ENCODE assay signal across 19 cellular contexts in the genomic region with DNA sequence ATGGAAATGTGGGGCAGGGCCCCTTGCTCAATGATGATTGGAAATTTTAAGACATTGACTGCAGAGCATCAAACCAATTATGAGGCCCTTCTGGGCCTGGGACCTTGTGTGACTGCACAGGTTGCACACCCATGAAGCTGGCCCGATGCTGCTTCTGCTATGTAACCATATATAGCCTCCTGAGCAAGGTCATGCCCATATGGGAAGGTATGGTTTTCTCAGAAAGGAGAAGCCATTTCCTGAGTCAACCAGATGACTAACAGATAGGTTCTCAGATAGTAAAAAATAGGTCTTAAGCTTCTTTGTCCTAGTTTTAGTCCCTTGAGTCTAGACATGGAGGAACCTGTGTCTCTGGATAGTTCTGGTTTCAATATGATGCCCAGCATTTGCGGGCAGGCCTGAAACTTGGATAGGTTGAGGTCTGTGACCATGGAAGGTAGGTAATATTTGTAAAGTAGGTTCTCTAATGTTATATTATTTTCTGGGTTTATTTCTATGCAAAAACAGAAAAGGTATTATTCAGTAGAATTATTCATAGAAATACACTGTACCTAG.
DNase-seq lines count a peak whose midpoint lies in the region; ATAC-seq, FAIRE-seq and TF ChIP-seq lines count a peak whose summit lies in the region.
"Had no signal": no experiment of that assay in that cellular context is flagged by ENCODE, and none has a peak within 500 bp of the region (broad histone marks: within the 10 kb centered on the region; RNA-seq: fewer than 3 reads in every experiment).

No MANE protein-coding gene starts in this region.

- H3K9ac ChIP-seq in K562 (ENCODE audit: insufficient read depth in 1 of 2, low read depth in 2 of 2, low read length in 2 of 2) = no peak overlapping the region

- peaks cover 15% of the 10 kb centered on the region for H3K4me1 Mint-ChIP-seq in activated CD8-positive, alpha-beta memory T cell treated with anti-CD3 and anti-CD28 coated beads, Interleukin-2, amount 10 ng/mL, durations not matched to agents 7 days and 5 days

- TF ChIP-seq EP300 in K562 (IDR thresholded peaks at IDR 0.05; ENCODE audit: low read length) (no peak), suprapubic skin (IDR thresholded peaks at IDR 0.05) (no peak)

- H3K27me3 ChIP-seq in K562 (ENCODE audit: control insufficient read depth in 2 of 2, insufficient read depth in 2 of 2, low read length in 2 of 2) (no peaks in the 10 kb centered on the region), breast epithelium (no peaks in the 10 kb centered on the region), heart right ventricle (peaks cover 0 to 6% (median 0%) of the 10 kb centered on the region in 7 donors), ascending aorta (no peaks in the 10 kb centered on the region), suprapubic skin (peaks cover 2% of the 10 kb centered on the region)
- H3K27me3 ChIP-seq: BE2C, sigmoid colon, upper lobe of right lung had no signal

- no peaks in the 10 kb centered on the region for H3K79me2 ChIP-seq in K562 (ENCODE audit: control insufficient read depth, insufficient read depth, low read length)

- CTCF ChIA-PET in activated CD8-positive, alpha-beta memory T cell treated with anti-CD3 and anti-CD28 coated beads, Interleukin-2, amount 10 ng/mL, durations not matched to agents 7 days and 5 days (lab: Charles Lee) = interaction anchor here (1.0 kb wide), 1 partner anchor 607 kb away, joined by 3 read pairs; no protein-coding TSS in a partner anchor
- CTCF ChIA-PET in K562 (lab: Yijun Ruan, JAX; ENCODE audit: low intra/inter-chr PET ratio) = no interaction called here

- BruUV-seq in K562 (replicated peaks; lab: Mats Ljungman, UMichigan) = no TSS peak

- POLR2A ChIA-PET in K562 (lab: Yijun Ruan, JAX) = interaction anchor here (2.4 kb wide), 1 partner anchor 10 kb away, joined by 11 read pairs; no protein-coding TSS in a partner anchor

- H3K4me3 Mint-ChIP-seq in activated CD8-positive, alpha-beta memory T cell treated with anti-CD3 and anti-CD28 coated beads, Interleukin-2, amount 10 ng/mL, durations not matched to agents 7 days and 5 days = no peak overlapping the region

- FAIRE-seq in K562 (lab: Jason Lieb, UNC) = no peak

- H3K4me3 ChIP-seq in K562 (no peak overlapping the region), breast epithelium (no peak overlapping the region), heart right ventricle (no peak overlapping the region), ascending aorta (no peak overlapping the region), suprapubic skin (no peak overlapping the region)
- H3K4me3 ChIP-seq: sigmoid colon, upper lobe of right lung had no signal

- H3K36me3 Mint-ChIP-seq in activated CD8-positive, alpha-beta memory T cell treated with anti-CD3 and anti-CD28 coated beads, Interleukin-2, amount 10 ng/mL, durations not matched to agents 7 days and 5 days = no peaks in the 10 kb centered on the region
- H3K36me3 Mint-ChIP-seq: activated naive CD4-positive, alpha-beta T cell treated with anti-CD3 and anti-CD28 coated beads, Interleukin-2, amount 50 U/mL, for 72 hours had no signal

- H3K27ac ChIP-seq in K562 (ENCODE audit: extremely low read depth, low read depth, low read length) (no peak overlapping the region), breast epithelium (no peak overlapping the region), heart right ventricle (peak overlapping the region in 2 of 10 donors; percentile 7 to 56), ascending aorta (no peak overlapping the region), suprapubic skin (no peak overlapping the region)
- H3K27ac ChIP-seq: epithelial cell of prostate, sigmoid colon, upper lobe of right lung had no signal

- H3K27me3 Mint-ChIP-seq in activated CD8-positive, alpha-beta memory T cell treated with anti-CD3 and anti-CD28 coated beads, Interleukin-2, amount 10 ng/mL, durations not matched to agents 7 days and 5 days = peaks cover 19% of the 10 kb centered on the region

- ATAC-seq in activated CD8-positive, alpha-beta memory T cell treated with anti-CD3 and anti-CD28 coated beads, Interleukin-2, amount 10 ng/mL, durations not matched to agents 7 days and 5 days = peak; percentile 64
- ATAC-seq in K562 (no peak), heart right ventricle (no peak)
- ATAC-seq: activated naive CD4-positive, alpha-beta T cell treated with anti-CD3 and anti-CD28 coated beads, Interleukin-2, amount 50 U/mL, for 72 hours; upper lobe of right lung had no signal

- H3K9me3 ChIP-seq in K562 (replicated peaks; ENCODE audit: control insufficient read depth, insufficient read depth, low read depth, low read length) (no peaks in the 10 kb centered on the region), breast epithelium (no peaks in the 10 kb centered on the region), heart right ventricle (no peaks in the 10 kb centered on the region), ascending aorta (no peaks in the 10 kb centered on the region), suprapubic skin (no peaks in the 10 kb centered on the region)
- H3K9me3 ChIP-seq: BE2C, sigmoid colon, upper lobe of right lung had no signal

- H3K36me3 ChIP-seq in K562 (ENCODE audit: control insufficient read depth, insufficient read depth, low read length) (no peaks in the 10 kb centered on the region), breast epithelium (no peaks in the 10 kb centered on the region), heart right ventricle (no peaks in the 10 kb centered on the region), ascending aorta (no peaks in the 10 kb centered on the region), suprapubic skin (no peaks in the 10 kb centered on the region)
- H3K36me3 ChIP-seq: BE2C, sigmoid colon, upper lobe of right lung had no signal

- no peak overlapping the region for H3K4me2 ChIP-seq in K562 (ENCODE audit: insufficient read depth, low read length)

- H4K20me1 ChIP-seq in K562 (replicated peaks; ENCODE audit: control insufficient read depth, insufficient read depth, low read length) = no peaks in the 10 kb centered on the region

- in situ Hi-C loops in K562 (cut with MboI) = no loop called here

- TF ChIP-seq CTCF in K562 (IDR thresholded peaks at IDR 0.05 in 2 of 3, conservative IDR thresholded peaks at IDR 0.05 in 1 of 3; ENCODE audit: insufficient read depth in 2 of 3, low read depth in 1 of 3, low read length in 3 of 3) (no peak), breast epithelium (IDR thresholded peaks at IDR 0.05) (no peak), heart right ventricle (IDR thresholded peaks at IDR 0.05) (no peak), ascending aorta (IDR thresholded peaks at IDR 0.05) (no peak), suprapubic skin (IDR thresholded peaks at IDR 0.05) (no peak)

- no peak for TF ChIP-seq RAD21 in K562 (CRISPR knock-in tag; conservative IDR thresholded peaks at IDR 0.05 in 1 of 2, IDR thresholded peaks at IDR 0.05 in 1 of 2)

- WGBS in K562 (ENCODE audit: insufficient coverage, low coverage, missing lambda C conversion rate) = 9% methylated on average over 2 of the region's 2 CpGs
- WGBS in heart right ventricle, 2 donors = 79 to 80% methylated on average over 2 of the region's 2 CpGs
- WGBS in suprapubic skin = 83% methylated on average over 2 of the region's 2 CpGs

- no peaks in the 10 kb centered on the region for H3K9me1 ChIP-seq in K562 (ENCODE audit: control insufficient read depth, insufficient read depth, low read length)

- H3K4me1 ChIP-seq in K562 (replicated peaks in 1 of 2; ENCODE audit: control insufficient read depth in 2 of 2, insufficient read depth in 2 of 2, low read length in 2 of 2) = no peaks in the 10 kb centered on the region; a peak in 2 of 5 replicates
- H3K4me1 ChIP-seq in breast epithelium = no peaks in the 10 kb centered on the region
- H3K4me1 ChIP-seq in heart right ventricle = peaks cover 0 to 7% (median 0%) of the 10 kb centered on the region in 9 donors
- no peaks in the 10 kb centered on the region for H3K4me1 ChIP-seq in ascending aorta
- H3K4me1 ChIP-seq in suprapubic skin = no peaks in the 10 kb centered on the region
- H3K4me1 ChIP-seq: BE2C, sigmoid colon, upper lobe of right lung had no signal

- no peak overlapping the region for H2AFZ ChIP-seq in K562 (ENCODE audit: low read depth, low read length)

- H3K27ac Mint-ChIP-seq in activated CD8-positive, alpha-beta memory T cell treated with anti-CD3 and anti-CD28 coated beads, Interleukin-2, amount 10 ng/mL, durations not matched to agents 7 days and 5 days = no peak overlapping the region
- H3K27ac Mint-ChIP-seq: activated naive CD4-positive, alpha-beta T cell treated with anti-CD3 and anti-CD28 coated beads, Interleukin-2, amount 50 U/mL, for 72 hours; progenitor cell of endocrine pancreas had no signal

- no peak for DNase-seq in activated CD8-positive, alpha-beta memory T cell treated with anti-CD3 and anti-CD28 coated beads, Interleukin-2, amount 10 ng/mL, durations not matched to agents 7 days and 5 days
- no peak for DNase-seq in activated CD8-positive, alpha-beta memory T cell treated with anti-CD3 and anti-CD28 coated beads, Interleukin-2, amount 50 U/mL, for 48 hours
- peak; percentile 51 for DNase-seq in HT1080 (ENCODE audit: low read depth)
- no peak for DNase-seq in K562 (ENCODE audit: extremely low read depth in 1 of 4, low spot score in 3 of 4)
- no peak for DNase-seq in breast epithelium (ENCODE audit: low spot score in 2 of 2)
- DNase-seq in heart right ventricle = no peak
- DNase-seq in ascending aorta (ENCODE audit: low spot score in 2 of 2) = no peak
- DNase-seq in suprapubic skin (ENCODE audit: low spot score in 2 of 2) = no peak
- DNase-seq: BE2C, cerebellar nuclear complex, GF-D8, HCEC 1CT, KBM-7, NCI-H510A, sigmoid colon, upper lobe of right lung had no signal

- TF ChIP-seq POLR2A in K562 (conservative IDR thresholded peaks at IDR 0.05) = no peak
- TF ChIP-seq POLR2A in breast epithelium (IDR thresholded peaks at IDR 0.05) = no peak
- TF ChIP-seq POLR2A in suprapubic skin (IDR thresholded peaks at IDR 0.05) = no peak

- intact Hi-C loops in K562 (cut with micrococcal nuclease) = loop anchor here (5.0 kb wide), 1 partner anchor 602 kb away; no protein-coding TSS in a partner anchor
- intact Hi-C loops in breast epithelium (cut with DNase I; ENCODE audit: low total_unique reads) = no loop called here
- intact Hi-C loops in heart right ventricle (cut with DNase I) = no loop called here
- intact Hi-C loops in ascending aorta (cut with DNase I) = no loop called here

- no peaks in the 10 kb centered on the region for H3K9me3 Mint-ChIP-seq in activated CD8-positive, alpha-beta memory T cell treated with anti-CD3 and anti-CD28 coated beads, Interleukin-2, amount 10 ng/mL, durations not matched to agents 7 days and 5 days (ENCODE audit: low read depth)
- H3K9me3 Mint-ChIP-seq: activated naive CD4-positive, alpha-beta T cell treated with anti-CD3 and anti-CD28 coated beads, Interleukin-2, amount 50 U/mL, for 72 hours had no signal

TF ChIP-seq in K562, 482 proteins besides CTCF, POLR2A, EP300 and RAD21 (continues in another document):
- no peak for TF ChIP-seq IRF2 (CRISPR knock-in tag; IDR thresholded peaks at IDR 0.05)
- TF ChIP-seq HNRNPH1 (optimal IDR thresholded peaks at IDR 0.05; ENCODE audit: low read depth, low read length) = no peak
- TF ChIP-seq FOSL1 (tag; conservative IDR thresholded peaks at IDR 0.05) = peak; percentile 79
- TF ChIP-seq RB1 (IDR thresholded peaks at IDR 0.05; ENCODE audit: low read depth) = no peak
- TF ChIP-seq ZNF785 (CRISPR knock-in tag; IDR thresholded peaks at IDR 0.05) = no peak
- TF ChIP-seq SRF (CRISPR knock-in tag; IDR thresholded peaks at IDR 0.05) = peak in 1 of 2 experiments; percentile 73; a peak in 1 of 4 replicates
- no peak for TF ChIP-seq ERF (CRISPR knock-in tag; IDR thresholded peaks at IDR 0.05)
